25 cellular contexts compared by ENCODE assay signal in the genomic region with DNA sequence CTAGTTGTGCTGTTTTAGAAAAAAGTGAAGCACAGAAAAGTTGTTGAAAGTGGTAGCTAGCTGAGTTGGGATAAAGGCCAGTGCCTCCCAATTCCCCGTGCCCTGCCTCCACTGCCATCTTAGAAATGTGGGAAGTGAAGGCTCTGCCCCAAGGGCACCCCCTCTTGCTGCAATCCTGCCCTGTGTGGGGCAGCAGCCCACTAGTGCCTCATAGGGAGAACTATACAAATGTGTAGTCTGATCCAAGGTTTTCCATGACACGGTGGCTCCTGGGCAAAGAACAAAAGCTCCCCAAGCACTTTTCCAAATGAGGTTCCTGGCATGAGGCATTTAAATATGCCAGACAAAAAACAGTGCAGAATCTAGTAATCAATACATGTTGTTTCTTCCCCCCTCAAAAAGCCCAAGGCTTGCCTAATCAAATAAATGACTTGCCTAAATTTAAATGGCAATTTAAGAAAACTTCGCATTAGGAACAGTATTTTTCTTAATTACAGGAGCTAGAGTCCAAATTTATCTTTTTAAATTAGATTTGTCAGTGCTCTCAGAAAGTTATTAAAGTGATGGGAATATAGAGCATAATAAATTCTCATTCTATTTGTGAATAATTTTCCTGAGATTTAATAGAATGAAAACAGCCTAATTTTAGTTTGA.
DNase-seq lines count a peak whose midpoint lies in the region; ATAC-seq, FAIRE-seq and TF ChIP-seq lines count a peak whose summit lies in the region.
"Had no signal": no experiment of that assay in that cellular context is flagged by ENCODE, and none has a peak within 500 bp of the region (broad histone marks: within the 10 kb centered on the region; RNA-seq: fewer than 3 reads in every experiment).

No MANE protein-coding gene starts in this region.

- no peak for TF ChIP-seq RAD21 in HepG2 (CRISPR knock-in tag; IDR thresholded peaks at IDR 0.05)

- no peak overlapping the region for H2AFZ ChIP-seq in HepG2 (ENCODE audit: low read length)
- H2AFZ ChIP-seq in smooth muscle cell (ENCODE audit: low read depth): no peak overlapping the region
- H2AFZ ChIP-seq: PC-9 had no signal

- no peak for TF ChIP-seq EP300 in HepG2 (IDR thresholded peaks at IDR 0.05; ENCODE audit: low read depth in 2 of 2, low read length in 2 of 2)
- no peak for TF ChIP-seq EP300 in HepG2 (CRISPR knock-in tag; IDR thresholded peaks at IDR 0.05; ENCODE audit: borderline replicate concordance)

- no peak for ATAC-seq in right cardiac atrium
- ATAC-seq in HepG2: peak; percentile 12; the same call in 2 of the 3 replicates
- ATAC-seq: Right ventricle myocardium inferior had no signal

- FAIRE-seq in HepG2 (lab: Jason Lieb, UNC): no peak
- FAIRE-seq: A204.1, GM12892, GM19239, H54 had no signal

- DNase-seq in left ventricle myocardium inferior: no peak
- DNase-seq in right cardiac atrium: no peak
- no peak for DNase-seq in HepG2 (ENCODE audit: low spot score)
- no peak for DNase-seq in smooth muscle cell (lab: John Stamatoyannopoulos, UW; ENCODE audit: unreplicated experiment)
- DNase-seq in NCI-H1694 (lab: John Stamatoyannopoulos, UW): no peak
- DNase-seq in KBM-7: no peak
- DNase-seq: CD4-positive, CD25-positive, alpha-beta regulatory T cell; DMS153; DND-41; KG1; MG63; NCI-H2029 treated with DMSO at 0.1 percent for 48 hours; NCI-H446 treated with DMSO at 0.1 percent for 48 hours; NCI-H526; NCI-H82; NK-92 treated with Interleukin-12 subunit alpha and Interleukin-12 subunit beta, amount 100 ng/mL, for 24 hours had no signal

- TF ChIP-seq CTCF in left ventricle myocardium inferior (IDR thresholded peaks at IDR 0.05; ENCODE audit: borderline replicate concordance) (no peak), HepG2 (CRISPR knock-in tag; IDR thresholded peaks at IDR 0.05) (no peak), smooth muscle cell (IDR thresholded peaks at IDR 0.05; ENCODE audit: borderline replicate concordance, insufficient read depth, poor library complexity, severe bottlenecking) (no peak)

- CTCF ChIA-PET in HepG2 (lab: Yijun Ruan, JAX; ENCODE audit: low intra/inter-chr PET ratio, low total read pairs): no interaction called here

- H3K36me3 ChIP-seq in left ventricle myocardium inferior (peaks cover 52% of the 10 kb centered on the region), HUES64 (ENCODE audit: insufficient read depth, low read length) (peaks cover 69% of the 10 kb centered on the region), HepG2 (replicated peaks in 1 of 2; ENCODE audit: control insufficient read depth in 1 of 2, insufficient read depth in 2 of 2, low read length in 2 of 2) (peaks cover 34 to 91% of the 10 kb centered on the region in 2 experiments), smooth muscle cell (ENCODE audit: low read depth) (peaks cover 44% of the 10 kb centered on the region)

- H3K27ac ChIP-seq in left ventricle myocardium inferior (replicated peaks): peak overlapping the region; percentile 18
- no peak overlapping the region for H3K27ac ChIP-seq in right cardiac atrium (ENCODE audit: low read length)
- H3K27ac ChIP-seq in HUES64 (ENCODE audit: low read depth, low read length): peak overlapping the region; percentile 48; the same call in 1 of the 2 replicates
- no peak overlapping the region for H3K27ac ChIP-seq in HepG2 (ENCODE audit: extremely low read length, insufficient read depth, low read length)
- H3K27ac ChIP-seq in smooth muscle cell (ENCODE audit: low read depth): peak overlapping the region; percentile 70
- H3K27ac ChIP-seq: BLaER1, PC-9, SJSA1 had no signal

- H3K9ac ChIP-seq in HUES64 (ENCODE audit: low read depth, low read length) (no peak overlapping the region), HepG2 (ENCODE audit: insufficient read depth, low read depth, low read length) (no peak overlapping the region), smooth muscle cell (ENCODE audit: low read depth) (no peak overlapping the region)
- H3K9ac ChIP-seq: BLaER1 had no signal

- H3K4me1 ChIP-seq in left ventricle myocardium inferior (peaks cover 46% of the 10 kb centered on the region), right cardiac atrium (ENCODE audit: control insufficient read depth, insufficient read depth, low read length) (peaks cover under 1% of the 10 kb centered on the region), HUES64 (ENCODE audit: insufficient read depth, low read length) (peaks cover 19% of the 10 kb centered on the region), HepG2 (ENCODE audit: insufficient read depth, low read length) (no peaks in the 10 kb centered on the region), smooth muscle cell (ENCODE audit: low read depth) (peaks cover 13% of the 10 kb centered on the region)
- H3K4me1 ChIP-seq: BLaER1 had no signal

- H3K79me2 ChIP-seq in HepG2 (ENCODE audit: insufficient read depth, low read length): no peaks in the 10 kb centered on the region
- H3K79me2 ChIP-seq in smooth muscle cell (ENCODE audit: low read depth): peaks cover 39% of the 10 kb centered on the region

- TF ChIP-seq POLR2A in HepG2 (IDR thresholded peaks at IDR 0.05; ENCODE audit: insufficient read depth in 1 of 2, low read depth in 2 of 2, low read length in 2 of 2): no peak

- BruUV-seq in HepG2 (replicated peaks; lab: Mats Ljungman, UMichigan): no TSS peak

- H3K4me2 ChIP-seq in HepG2 (ENCODE audit: low read depth, low read length): no peak overlapping the region
- H3K4me2 ChIP-seq in smooth muscle cell: no peak overlapping the region
- H3K4me2 ChIP-seq: BLaER1, PC-9 had no signal

- POLR2A ChIA-PET in HepG2 (lab: Yijun Ruan, JAX): no interaction called here

- H4K20me1 ChIP-seq in HepG2 (ENCODE audit: insufficient read depth, low read length) (peaks cover 28% of the 10 kb centered on the region), smooth muscle cell (ENCODE audit: low read depth) (peaks cover 99% of the 10 kb centered on the region)
- H4K20me1 ChIP-seq: BLaER1 had no signal

- H3F3A ChIP-seq in smooth muscle cell (ENCODE audit: low read depth): peaks cover 75% of the 10 kb centered on the region

- H3K27me3 ChIP-seq in left ventricle myocardium inferior (ENCODE audit: low read depth): no peaks in the 10 kb centered on the region
- H3K27me3 ChIP-seq in right cardiac atrium (ENCODE audit: control insufficient read depth, insufficient read depth): no peaks in the 10 kb centered on the region
- no peaks in the 10 kb centered on the region for H3K27me3 ChIP-seq in HUES64 (ENCODE audit: insufficient read depth, low read length)
- no peaks in the 10 kb centered on the region for H3K27me3 ChIP-seq in HepG2 (ENCODE audit: control insufficient read depth in 1 of 2, insufficient read depth in 2 of 2, low read length in 2 of 2)
- H3K27me3 ChIP-seq in smooth muscle cell (ENCODE audit: low read depth): no peaks in the 10 kb centered on the region
- H3K27me3 ChIP-seq: BLaER1, MG63, SJSA1 had no signal

- no peak overlapping the region for H3K4me3 ChIP-seq in left ventricle myocardium inferior
- H3K4me3 ChIP-seq in right cardiac atrium (ENCODE audit: low read length): no peak overlapping the region
- H3K4me3 ChIP-seq in HUES64 (ENCODE audit: low read length): no peak overlapping the region
- no peak overlapping the region for H3K4me3 ChIP-seq in HepG2 (replicated peaks in 1 of 3; ENCODE audit: insufficient read depth in 1 of 3, low read depth in 2 of 3, low read length in 3 of 3)
- no peak overlapping the region for H3K4me3 ChIP-seq in smooth muscle cell
- H3K4me3 ChIP-seq: BLaER1, MG63, PC-9, SJSA1 had no signal

- H3K9me3 ChIP-seq in left ventricle myocardium inferior (replicated peaks): no peaks in the 10 kb centered on the region
- H3K9me3 ChIP-seq in right cardiac atrium (ENCODE audit: control insufficient read depth, low read length): no peaks in the 10 kb centered on the region
- H3K9me3 ChIP-seq in HUES64 (ENCODE audit: insufficient read depth, low read depth, low read length): no peaks in the 10 kb centered on the region
- H3K9me3 ChIP-seq in HepG2 (ENCODE audit: low read length): no peaks in the 10 kb centered on the region
- no peaks in the 10 kb centered on the region for H3K9me3 ChIP-seq in smooth muscle cell (replicated peaks; ENCODE audit: low read depth)
- H3K9me3 ChIP-seq: BLaER1, MG63, SJSA1 had no signal

- 91% methylated on average over 3 of the region's 3 CpGs for WGBS in right cardiac atrium
- WGBS in HUES64: 89% methylated on average over 3 of the region's 3 CpGs
- over 99% methylated on average over 3 of the region's 3 CpGs for WGBS in HepG2 (ENCODE audit: low lambda C conversion rate)
- 93% methylated on average over 3 of the region's 3 CpGs for whole genome bisulfite sequencing in smooth muscle cell (ENCODE audit: low lambda C conversion rate)

- in situ Hi-C loops in HepG2 (cut with HindIII; ENCODE audit: extremely low pct_ligation_motif_present, low pct_unique_long_range_greater_than_20kb) (no loop called here), KBM-7 (cut with MboI; ENCODE audit: low pct_unique_long_range_greater_than_20kb, low sequenced_read_pairs) (no loop called here)

- intact Hi-C loops in left ventricle myocardium inferior (cut with micrococcal nuclease): no loop called here
- intact Hi-C loops in right cardiac atrium (cut with DNase I): no loop called here
- intact Hi-C loops in HepG2 (cut with micrococcal nuclease; ENCODE audit: unreplicated experiment): no loop called here

TF ChIP-seq in HepG2, 621 proteins besides CTCF, POLR2A, EP300 and RAD21:
- TF ChIP-seq ASH2L (IDR thresholded peaks at IDR 0.05; ENCODE audit: insufficient read length, low read depth, low read length) (no peak), RBM22 (optimal IDR thresholded peaks at IDR 0.05; ENCODE audit: low read length) (peak; percentile 98), ATF7-NPFF (CRISPR knock-in tag; IDR thresholded peaks at IDR 0.05; ENCODE audit: low read depth) (no peak), AGO2 (optimal IDR thresholded peaks at IDR 0.05; ENCODE audit: low read depth, low read length) (peak; percentile 53), FOXM1 (CRISPR knock-in tag; IDR thresholded peaks at IDR 0.05) (no peak), LCORL (IDR thresholded peaks at IDR 0.05) (no peak), LCORL (CRISPR knock-in tag; IDR thresholded peaks at IDR 0.05) (no peak), POLR2AphosphoS2 (IDR thresholded peaks at IDR 0.05; ENCODE audit: low read depth, low read length) (0 out of 2 replicates have a peak, but pooled peaks have one; percentile 38)
- TF ChIP-seq, protein P1, sequence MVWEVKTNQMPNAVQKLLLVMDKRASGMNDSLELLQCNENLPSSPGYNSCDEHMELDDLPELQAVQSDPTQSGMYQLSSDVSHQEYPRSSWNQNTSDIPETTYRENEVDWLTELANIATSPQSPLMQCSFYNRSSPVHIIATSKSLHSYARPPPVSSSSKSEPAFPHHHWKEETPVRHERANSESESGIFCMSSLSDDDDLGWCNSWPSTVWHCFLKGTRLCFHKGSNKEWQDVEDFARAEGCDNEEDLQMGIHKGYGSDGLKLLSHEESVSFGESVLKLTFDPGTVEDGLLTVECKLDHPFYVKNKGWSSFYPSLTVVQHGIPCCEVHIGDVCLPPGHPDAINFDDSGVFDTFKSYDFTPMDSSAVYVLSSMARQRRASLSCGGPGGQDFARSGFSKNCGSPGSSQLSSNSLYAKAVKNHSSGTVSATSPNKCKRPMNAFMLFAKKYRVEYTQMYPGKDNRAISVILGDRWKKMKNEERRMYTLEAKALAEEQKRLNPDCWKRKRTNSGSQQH (CRISPR knock-in tag; IDR thresholded peaks at IDR 0.05; ENCODE audit: low read depth): no peak

Comparison
In these comparisons a context has a peak if more than half of its experiments do, and no peak if none do; other contexts are left out.
1. H3K27ac ChIP-seq: peak in left ventricle myocardium inferior (single experiment), HUES64 (single experiment) and smooth muscle cell (single experiment); none in right cardiac atrium (single experiment) and HepG2 (single experiment).